14 cellular contexts compared by ENCODE assay signal in the genomic region with DNA sequence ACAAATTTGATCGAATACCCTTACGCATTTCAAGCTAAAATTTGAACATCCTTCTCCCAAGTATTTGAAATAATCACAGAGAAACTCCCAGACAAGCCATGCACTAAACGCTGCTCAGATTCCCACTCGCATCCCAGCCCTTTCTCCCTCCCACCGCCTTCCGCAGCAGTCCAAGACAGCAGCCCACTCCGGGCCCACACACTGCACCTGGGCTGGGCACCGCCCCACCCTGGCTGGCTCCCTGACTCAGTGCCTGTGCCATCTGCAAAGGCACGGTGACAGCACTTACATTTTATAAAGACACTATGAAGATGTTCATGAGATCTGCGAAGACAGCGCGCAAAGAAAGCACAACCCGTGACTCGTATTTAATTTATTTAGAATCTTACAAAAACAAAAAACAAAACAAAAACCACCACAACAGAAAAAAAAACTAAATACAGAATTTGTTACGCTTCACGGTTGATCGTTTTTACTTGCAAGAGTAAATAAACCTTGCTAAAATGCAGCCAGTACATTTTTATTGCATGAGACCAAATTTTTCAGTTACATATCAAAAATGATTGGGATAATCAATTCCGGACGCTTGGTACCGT.
"Had no signal": no experiment of that assay in that cellular context is flagged by ENCODE, and none has a peak within 500 bp of the region (broad histone marks: within the 10 kb centered on the region; RNA-seq: fewer than 3 reads in every experiment).

No MANE protein-coding gene starts in this region.

- H3K4me3 ChIP-seq: SJSA1, thoracic aorta, uterus had no signal

- DNase-seq: activated CD4-positive, alpha-beta T cell treated with anti-CD3 and anti-CD28 coated beads, Interleukin-2, amount 50 U/mL, for 48 hours; activated CD4-positive, CD25-positive, alpha-beta regulatory T cell treated with anti-CD3 and anti-CD28 coated beads, Interleukin-2, amount 50 U/mL, for 72 hours; activated gamma-delta T cell; activated naive CD8-positive, alpha-beta T cell treated with anti-CD3 and anti-CD28 coated beads for 36 hours; activated T-cell treated with anti-CD3 and anti-CD28 coated beads, Interleukin-2, amount 50 U/mL, for 48 hours; dermis blood vessel endothelial cell; effector memory CD8-positive, alpha-beta T cell; foreskin keratinocyte; midbrain; stimulated activated CD4-positive, alpha-beta T cell treated with anti-CD3 and anti-CD28 coated beads, Interleukin-1b, Interleukin-23, amount 100 ng/mL, for 48 hours; uterus had no signal

- H3K9me3 Mint-ChIP-seq: activated naive CD8-positive, alpha-beta T cell treated with anti-CD3 and anti-CD28 coated beads for 36 hours; effector memory CD8-positive, alpha-beta T cell; T-helper 2 cell treated with Interferon-gamma antibody and Interleukin-4, amounts not matched to agents 5 μg/mL and 100 μg/mL, for 36 hours had no signal

- ATAC-seq: effector memory CD8-positive, alpha-beta T cell; foreskin keratinocyte had no signal

- H3K27me3 Mint-ChIP-seq: activated naive CD8-positive, alpha-beta T cell treated with anti-CD3 and anti-CD28 coated beads for 36 hours; effector memory CD8-positive, alpha-beta T cell had no signal

- H3K27ac ChIP-seq: foreskin keratinocyte, SJSA1, thoracic aorta, uterus had no signal

- H3K4me1 ChIP-seq: foreskin keratinocyte, SJSA1, uterus had no signal

- H3K36me3 ChIP-seq: uterus had no signal

- H3K9me3 ChIP-seq: SJSA1, thoracic aorta, uterus had no signal

- H3K4me3 Mint-ChIP-seq: activated naive CD8-positive, alpha-beta T cell treated with anti-CD3 and anti-CD28 coated beads for 36 hours; effector memory CD8-positive, alpha-beta T cell; T-helper 2 cell treated with Interferon-gamma antibody and Interleukin-4, amounts not matched to agents 5 μg/mL and 100 μg/mL, for 36 hours had no signal

- H3K27ac Mint-ChIP-seq: activated naive CD8-positive, alpha-beta T cell treated with anti-CD3 and anti-CD28 coated beads for 36 hours; effector memory CD8-positive, alpha-beta T cell; T-helper 2 cell treated with Interferon-gamma antibody and Interleukin-4, amounts not matched to agents 5 μg/mL and 100 μg/mL, for 36 hours had no signal

- H3K27me3 ChIP-seq: foreskin keratinocyte, SJSA1, uterus had no signal

- H3K4me1 Mint-ChIP-seq: activated naive CD8-positive, alpha-beta T cell treated with anti-CD3 and anti-CD28 coated beads for 36 hours had no signal
